In the genomic region with DNA sequence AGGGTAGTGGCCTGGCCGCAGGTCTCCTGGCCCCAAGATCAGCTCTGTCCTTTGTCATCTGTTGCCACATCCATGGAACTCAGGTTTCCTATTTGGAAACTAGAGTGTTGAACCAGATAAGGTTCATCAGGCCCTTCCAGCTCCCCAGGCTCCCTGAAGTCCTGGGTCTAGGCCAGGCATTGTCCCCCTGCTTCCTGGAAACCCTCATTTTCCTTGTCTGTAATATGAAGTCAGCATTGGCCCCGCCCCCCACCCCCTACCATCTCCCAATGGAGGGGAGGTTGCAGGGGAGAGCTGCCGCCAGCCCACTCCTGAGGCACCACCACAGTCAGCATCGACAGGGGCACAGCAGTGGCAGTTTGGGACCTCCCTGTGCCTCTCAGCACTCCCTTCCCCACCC, we compare ENCODE assay signal across 21 cellular contexts. TPM values are rescaled to one million over a fixed set of nuclear protein-coding genes. Genes with fewer than 3 reads are reported as not detected.
"Had no signal": no experiment of that assay in that cellular context is flagged by ENCODE, and none has a peak within 500 bp of the region (broad histone marks: within the 10 kb centered on the region; RNA-seq: fewer than 3 reads in every experiment).

No MANE protein-coding gene starts in this region.

- H3K27ac Mint-ChIP-seq: activated naive CD4-positive, alpha-beta T cell treated with anti-CD3 and anti-CD28 coated beads, Interleukin-2, amount 50 U/mL, for 72 hours; effector memory CD8-positive, alpha-beta T cell; nephron progenitor cell had no signal

- H3K27ac ChIP-seq: adrenal gland, cardiac muscle cell, sigmoid colon, tibial artery had no signal

- DNase-seq: activated CD4-positive, alpha-beta T cell treated with anti-CD3 and anti-CD28 coated beads, Interleukin-2, amount 50 U/mL, for 1 hour; activated CD8-positive, alpha-beta memory T cell treated with anti-CD3 and anti-CD28 coated beads, Interleukin-2, amount 50 U/mL, for 4 hours; activated gamma-delta T cell; activated T-cell treated with anti-CD3 and anti-CD28 coated beads, Interleukin-2, amount 50 U/mL, for 48 hours; effector memory CD8-positive, alpha-beta T cell; foreskin fibroblast; nephron progenitor cell; stimulated activated naive CD4-positive, alpha-beta T cell treated with Interleukin-2 at 50 U/mL for 16 hours; tibial artery had no signal

- H3K4me3 ChIP-seq: adrenal gland, cardiac muscle cell, lung, sigmoid colon, tibial artery had no signal

- H3K9me3 ChIP-seq: adrenal gland, sigmoid colon, tibial artery had no signal

- H3K9me3 Mint-ChIP-seq: activated naive CD4-positive, alpha-beta T cell treated with anti-CD3 and anti-CD28 coated beads, Interleukin-2, amount 50 U/mL, for 72 hours; effector memory CD8-positive, alpha-beta T cell; nephron progenitor cell had no signal

- H3K36me3 Mint-ChIP-seq: activated naive CD4-positive, alpha-beta T cell treated with anti-CD3 and anti-CD28 coated beads, Interleukin-2, amount 50 U/mL, for 72 hours had no signal

- H3K27me3 ChIP-seq: adrenal gland, cardiac muscle cell, sigmoid colon had no signal

- H3K4me3 Mint-ChIP-seq: effector memory CD8-positive, alpha-beta T cell; nephron progenitor cell had no signal

- H3K4me1 ChIP-seq: adrenal gland had no signal

RNA-seq across cellular contexts. Expression of gene MS4A10, which starts 9.0 kb away (rescaled TPM):
- total RNA-seq: activated naive CD4-positive, alpha-beta T cell treated with anti-CD3 and anti-CD28 coated beads, Interleukin-2, amount 50 U/mL, for 72 hours; adrenal gland; cardiac muscle cell; dermis microvascular lymphatic vessel endothelial cell; glomerular endothelial cell; left lobe of liver; lung; osteoblast; sigmoid colon; subcutaneous adipose tissue; T-helper 1 cell treated with Interleukin-12 subunit alpha and Interleukin-12 subunit beta and Interleukin-4 antibody, amounts not matched to agents 30 ng/mL and 1 ng/mL, for 36 hours had no signal
- polyA plus RNA-seq: adrenal gland, cardiac muscle cell, keratinocyte, lung, sigmoid colon had no signal

RNA-seq across cellular contexts. Expression of gene MS4A15, which starts 19.5 kb away (rescaled TPM):
- total RNA-seq: activated naive CD4-positive, alpha-beta T cell treated with anti-CD3 and anti-CD28 coated beads, Interleukin-2, amount 50 U/mL, for 72 hours; cardiac muscle cell; glomerular endothelial cell; left lobe of liver; osteoblast; sigmoid colon; subcutaneous adipose tissue; T-helper 1 cell treated with Interleukin-12 subunit alpha and Interleukin-12 subunit beta and Interleukin-4 antibody, amounts not matched to agents 30 ng/mL and 1 ng/mL, for 36 hours had no signal
- polyA plus RNA-seq: cardiac muscle cell had no signal

RNA-seq across cellular contexts. Expression of gene MS4A18, which starts 51.6 kb away (rescaled TPM):
- total RNA-seq: activated naive CD4-positive, alpha-beta T cell treated with anti-CD3 and anti-CD28 coated beads, Interleukin-2, amount 50 U/mL, for 72 hours; adrenal gland; cardiac muscle cell; dermis microvascular lymphatic vessel endothelial cell; glomerular endothelial cell; left lobe of liver; lung; osteoblast; sigmoid colon; subcutaneous adipose tissue; T-helper 1 cell treated with Interleukin-12 subunit alpha and Interleukin-12 subunit beta and Interleukin-4 antibody, amounts not matched to agents 30 ng/mL and 1 ng/mL, for 36 hours had no signal
- polyA plus RNA-seq: adrenal gland, cardiac muscle cell, keratinocyte had no signal
